ENCODE assay signal across 1 cellular context in genomic region chr7:129438839-129439640, GRCh38.
TF ChIP-seq lines count a peak whose summit lies in the region.

No MANE protein-coding gene starts in this region.

TF ChIP-seq in K562, 482 proteins besides CTCF, POLR2A, EP300 and RAD21 (continues in another document):
- TF ChIP-seq ARHGAP35 (IDR thresholded peaks at IDR 0.05; ENCODE audit: partially characterized antibody) (peak; percentile 94), ZSCAN32 (CRISPR knock-in tag; IDR thresholded peaks at IDR 0.05) (no peak), ETV1 (tag; conservative IDR thresholded peaks at IDR 0.05; ENCODE audit: low read depth) (peak; percentile 67; the same call in 1 of the 2 replicates), SNIP1 (IDR thresholded peaks at IDR 0.05; ENCODE audit: low read depth) (0 out of 2 replicates have a peak, but pooled peaks have one; percentile 15), CBFB (CRISPR knock-in tag; IDR thresholded peaks at IDR 0.05) (no peak), DDX20 (tag; IDR thresholded peaks at IDR 0.05; ENCODE audit: low read depth) (no peak), ATF1 (CRISPR knock-in tag; IDR thresholded peaks at IDR 0.05) (no peak), ATF1 (tag; IDR thresholded peaks at IDR 0.05) (peak; percentile 82), RBM17 (IDR thresholded peaks at IDR 0.05; ENCODE audit: borderline replicate concordance, low read depth, low read length) (no peak), HDAC3 (IDR thresholded peaks at IDR 0.05; ENCODE audit: borderline replicate concordance, partially characterized antibody) (peak; percentile 71), RNF219 (CRISPR knock-in tag; IDR thresholded peaks at IDR 0.05) (no peak), MECOM (CRISPR knock-in tag; IDR thresholded peaks at IDR 0.05) (peak; percentile 80; the same call in 1 of the 2 replicates), KDM5B (IDR thresholded peaks at IDR 0.05; ENCODE audit: insufficient replicate concordance, low read depth, low read length) (peak; percentile 61), CEBPG (CRISPR knock-in tag; IDR thresholded peaks at IDR 0.05) (0 out of 2 replicates have a peak, but pooled peaks have one; percentile 68), CEBPG (tag; conservative IDR thresholded peaks at IDR 0.05 in 1 of 2, IDR thresholded peaks at IDR 0.05 in 1 of 2) (peak; percentile 97 to 98), ATF6 (CRISPR knock-in tag; IDR thresholded peaks at IDR 0.05) (no peak), ZSCAN29 (IDR thresholded peaks at IDR 0.05) (no peak), NR2C1 (IDR thresholded peaks at IDR 0.05) (peak; percentile 17; the same call in 1 of the 2 replicates), NR2C1 (tag; IDR thresholded peaks at IDR 0.05) (0 out of 2 replicates have a peak, but pooled peaks have one; percentile 34), RBM39 (optimal IDR thresholded peaks at IDR 0.05; ENCODE audit: low read depth, low read length) (no peak), TBP (optimal IDR thresholded peaks at IDR 0.05; ENCODE audit: low read depth, low read length) (no peak), ESRRB (CRISPR knock-in tag; IDR thresholded peaks at IDR 0.05; ENCODE audit: borderline replicate concordance) (no peak), FOXJ3 (CRISPR knock-in tag; IDR thresholded peaks at IDR 0.05) (no peak), PPARD (CRISPR knock-in tag; IDR thresholded peaks at IDR 0.05) (no peak), ZNF354B (CRISPR knock-in tag; IDR thresholded peaks at IDR 0.05) (no peak), ZNF217 (CRISPR knock-in tag; IDR thresholded peaks at IDR 0.05) (no peak), ZBTB8A (IDR thresholded peaks at IDR 0.05; ENCODE audit: partially characterized antibody) (no peak), POLR3G (IDR thresholded peaks at IDR 0.05; ENCODE audit: extremely low read depth, insufficient read length, insufficient replicate concordance) (no peak), MCM5 (IDR thresholded peaks at IDR 0.05; ENCODE audit: low read depth) (no peak), SNRNP70 (optimal IDR thresholded peaks at IDR 0.05; ENCODE audit: low read depth, low read length) (no peak), SMAD1 (IDR thresholded peaks at IDR 0.05; ENCODE audit: low read depth, low read length, partially characterized antibody) (no peak), CHAMP1 (IDR thresholded peaks at IDR 0.05) (no peak; the same call in none of the 2 replicates), TRIM24 (IDR thresholded peaks at IDR 0.05) (peak; percentile 79 to 91), ZNF668 (CRISPR knock-in tag; IDR thresholded peaks at IDR 0.05) (no peak), THRAP3 (IDR thresholded peaks at IDR 0.05; ENCODE audit: borderline replicate concordance) (peak; percentile 64), MBD2 (IDR thresholded peaks at IDR 0.05; ENCODE audit: borderline replicate concordance, low read depth) (peak; percentile 82), BRF2 (IDR thresholded peaks at IDR 0.05; ENCODE audit: borderline replicate concordance, insufficient read depth, insufficient read length) (no peak), ZNF551 (CRISPR knock-in tag; IDR thresholded peaks at IDR 0.05) (no peak)
- TF ChIP-seq, protein P1, sequence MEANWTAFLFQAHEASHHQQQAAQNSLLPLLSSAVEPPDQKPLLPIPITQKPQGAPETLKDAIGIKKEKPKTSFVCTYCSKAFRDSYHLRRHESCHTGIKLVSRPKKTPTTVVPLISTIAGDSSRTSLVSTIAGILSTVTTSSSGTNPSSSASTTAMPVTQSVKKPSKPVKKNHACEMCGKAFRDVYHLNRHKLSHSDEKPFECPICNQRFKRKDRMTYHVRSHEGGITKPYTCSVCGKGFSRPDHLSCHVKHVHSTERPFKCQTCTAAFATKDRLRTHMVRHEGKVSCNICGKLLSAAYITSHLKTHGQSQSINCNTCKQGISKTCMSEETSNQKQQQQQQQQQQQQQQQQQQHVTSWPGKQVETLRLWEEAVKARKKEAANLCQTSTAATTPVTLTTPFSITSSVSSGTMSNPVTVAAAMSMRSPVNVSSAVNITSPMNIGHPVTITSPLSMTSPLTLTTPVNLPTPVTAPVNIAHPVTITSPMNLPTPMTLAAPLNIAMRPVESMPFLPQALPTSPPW (CRISPR knock-in tag; IDR thresholded peaks at IDR 0.05): peak; percentile 91
- TF ChIP-seq, protein P2, sequence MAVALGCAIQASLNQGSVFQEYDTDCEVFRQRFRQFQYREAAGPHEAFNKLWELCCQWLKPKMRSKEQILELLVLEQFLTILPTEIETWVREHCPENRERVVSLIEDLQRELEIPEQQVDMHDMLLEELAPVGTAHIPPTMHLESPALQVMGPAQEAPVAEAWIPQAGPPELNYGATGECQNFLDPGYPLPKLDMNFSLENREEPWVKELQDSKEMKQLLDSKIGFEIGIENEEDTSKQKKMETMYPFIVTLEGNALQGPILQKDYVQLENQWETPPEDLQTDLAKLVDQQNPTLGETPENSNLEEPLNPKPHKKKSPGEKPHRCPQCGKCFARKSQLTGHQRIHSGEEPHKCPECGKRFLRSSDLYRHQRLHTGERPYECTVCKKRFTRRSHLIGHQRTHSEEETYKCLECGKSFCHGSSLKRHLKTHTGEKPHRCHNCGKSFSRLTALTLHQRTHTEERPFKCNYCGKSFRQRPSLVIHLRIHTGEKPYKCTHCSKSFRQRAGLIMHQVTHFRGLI (CRISPR knock-in tag; IDR thresholded peaks at IDR 0.05): no peak; the same call in 1 of the 2 replicates
- TF ChIP-seq, protein P3, sequence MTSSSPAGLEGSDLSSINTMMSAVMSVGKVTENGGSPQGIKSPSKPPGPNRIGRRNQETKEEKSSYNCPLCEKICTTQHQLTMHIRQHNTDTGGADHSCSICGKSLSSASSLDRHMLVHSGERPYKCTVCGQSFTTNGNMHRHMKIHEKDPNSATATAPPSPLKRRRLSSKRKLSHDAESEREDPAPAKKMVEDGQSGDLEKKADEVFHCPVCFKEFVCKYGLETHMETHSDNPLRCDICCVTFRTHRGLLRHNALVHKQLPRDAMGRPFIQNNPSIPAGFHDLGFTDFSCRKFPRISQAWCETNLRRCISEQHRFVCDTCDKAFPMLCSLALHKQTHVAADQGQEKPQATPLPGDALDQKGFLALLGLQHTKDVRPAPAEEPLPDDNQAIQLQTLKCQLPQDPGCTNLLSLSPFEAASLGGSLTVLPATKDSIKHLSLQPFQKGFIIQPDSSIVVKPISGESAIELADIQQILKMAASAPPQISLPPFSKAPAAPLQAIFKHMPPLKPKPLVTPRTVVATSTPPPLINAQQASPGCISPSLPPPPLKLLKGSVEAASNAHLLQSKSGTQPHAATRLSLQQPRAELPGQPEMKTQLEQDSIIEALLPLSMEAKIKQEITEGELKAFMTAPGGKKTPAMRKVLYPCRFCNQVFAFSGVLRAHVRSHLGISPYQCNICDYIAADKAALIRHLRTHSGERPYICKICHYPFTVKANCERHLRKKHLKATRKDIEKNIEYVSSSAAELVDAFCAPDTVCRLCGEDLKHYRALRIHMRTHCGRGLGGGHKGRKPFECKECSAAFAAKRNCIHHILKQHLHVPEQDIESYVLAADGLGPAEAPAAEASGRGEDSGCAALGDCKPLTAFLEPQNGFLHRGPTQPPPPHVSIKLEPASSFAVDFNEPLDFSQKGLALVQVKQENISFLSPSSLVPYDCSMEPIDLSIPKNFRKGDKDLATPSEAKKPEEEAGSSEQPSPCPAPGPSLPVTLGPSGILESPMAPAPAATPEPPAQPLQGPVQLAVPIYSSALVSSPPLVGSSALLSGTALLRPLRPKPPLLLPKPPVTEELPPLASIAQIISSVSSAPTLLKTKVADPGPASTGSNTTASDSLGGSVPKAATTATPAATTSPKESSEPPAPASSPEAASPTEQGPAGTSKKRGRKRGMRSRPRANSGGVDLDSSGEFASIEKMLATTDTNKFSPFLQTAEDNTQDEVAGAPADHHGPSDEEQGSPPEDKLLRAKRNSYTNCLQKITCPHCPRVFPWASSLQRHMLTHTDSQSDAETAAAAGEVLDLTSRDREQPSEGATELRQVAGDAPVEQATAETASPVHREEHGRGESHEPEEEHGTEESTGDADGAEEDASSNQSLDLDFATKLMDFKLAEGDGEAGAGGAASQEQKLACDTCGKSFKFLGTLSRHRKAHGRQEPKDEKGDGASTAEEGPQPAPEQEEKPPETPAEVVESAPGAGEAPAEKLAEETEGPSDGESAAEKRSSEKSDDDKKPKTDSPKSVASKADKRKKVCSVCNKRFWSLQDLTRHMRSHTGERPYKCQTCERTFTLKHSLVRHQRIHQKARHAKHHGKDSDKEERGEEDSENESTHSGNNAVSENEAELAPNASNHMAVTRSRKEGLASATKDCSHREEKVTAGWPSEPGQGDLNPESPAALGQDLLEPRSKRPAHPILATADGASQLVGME (CRISPR knock-in tag; IDR thresholded peaks at IDR 0.05): 0 out of 2 replicates have a peak, but pooled peaks have one; percentile 47
- TF ChIP-seq, protein P4, sequence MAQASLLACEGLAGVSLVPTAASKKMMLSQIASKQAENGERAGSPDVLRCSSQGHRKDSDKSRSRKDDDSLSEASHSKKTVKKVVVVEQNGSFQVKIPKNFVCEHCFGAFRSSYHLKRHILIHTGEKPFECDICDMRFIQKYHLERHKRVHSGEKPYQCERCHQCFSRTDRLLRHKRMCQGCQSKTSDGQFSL (CRISPR knock-in tag; IDR thresholded peaks at IDR 0.05): no peak
- TF ChIP-seq, protein P4 (tag; IDR thresholded peaks at IDR 0.05): no peak; a peak in 1 of 4 replicates
- TF ChIP-seq, protein P5, sequence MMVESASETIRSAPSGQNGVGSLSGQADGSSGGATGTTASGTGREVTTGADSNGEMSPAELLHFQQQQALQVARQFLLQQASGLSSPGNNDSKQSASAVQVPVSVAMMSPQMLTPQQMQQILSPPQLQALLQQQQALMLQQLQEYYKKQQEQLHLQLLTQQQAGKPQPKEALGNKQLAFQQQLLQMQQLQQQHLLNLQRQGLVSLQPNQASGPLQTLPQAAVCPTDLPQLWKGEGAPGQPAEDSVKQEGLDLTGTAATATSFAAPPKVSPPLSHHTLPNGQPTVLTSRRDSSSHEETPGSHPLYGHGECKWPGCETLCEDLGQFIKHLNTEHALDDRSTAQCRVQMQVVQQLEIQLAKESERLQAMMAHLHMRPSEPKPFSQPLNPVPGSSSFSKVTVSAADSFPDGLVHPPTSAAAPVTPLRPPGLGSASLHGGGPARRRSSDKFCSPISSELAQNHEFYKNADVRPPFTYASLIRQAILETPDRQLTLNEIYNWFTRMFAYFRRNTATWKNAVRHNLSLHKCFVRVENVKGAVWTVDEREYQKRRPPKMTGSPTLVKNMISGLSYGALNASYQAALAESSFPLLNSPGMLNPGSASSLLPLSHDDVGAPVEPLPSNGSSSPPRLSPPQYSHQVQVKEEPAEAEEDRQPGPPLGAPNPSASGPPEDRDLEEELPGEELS (CRISPR knock-in tag; IDR thresholded peaks at IDR 0.05; ENCODE audit: borderline replicate concordance): no peak
